In the genomic region with DNA sequence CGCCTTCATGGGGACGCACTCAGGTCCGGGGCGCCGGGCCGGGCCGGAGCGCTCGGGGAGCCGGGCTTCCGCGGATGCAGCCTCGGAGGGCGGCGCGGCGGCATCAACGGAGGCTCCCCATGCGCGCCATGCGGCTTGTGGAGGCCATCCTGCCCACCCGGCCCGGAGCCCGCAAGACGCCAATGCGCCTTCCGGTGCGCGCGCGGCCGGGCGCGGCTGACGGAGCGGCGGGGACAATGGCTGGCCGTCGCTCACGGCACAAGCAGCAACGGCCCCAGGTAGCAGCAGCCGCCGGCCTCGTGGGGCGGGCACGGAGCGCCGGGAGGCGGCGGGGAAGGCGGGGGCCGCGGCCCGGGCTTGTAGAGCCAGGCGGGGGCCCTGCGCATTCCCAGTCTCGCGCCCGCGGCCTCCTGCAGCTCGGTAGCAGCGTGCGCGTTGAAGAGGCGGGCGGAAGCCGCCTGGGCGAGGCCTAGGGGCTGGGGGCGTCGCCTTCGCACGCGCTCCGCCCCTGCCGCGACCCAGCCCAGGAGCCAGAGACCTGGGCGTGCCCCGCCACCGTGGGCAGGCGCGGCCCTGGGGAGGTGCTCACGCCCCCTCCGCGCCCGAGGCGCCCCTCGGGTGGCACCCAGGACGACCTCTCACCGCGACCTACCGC, we compare ENCODE assay signal across 8 cellular contexts.
DNase-seq lines count a peak whose midpoint lies in the region; ATAC-seq, FAIRE-seq and TF ChIP-seq lines count a peak whose summit lies in the region.
"Not testable (repeated sequence)": the region's sequence is repeated elsewhere in the genome, so short reads cannot be mapped to it uniquely, and the experiment has no call there.

No MANE protein-coding gene starts in this region.

- H2BK15ac ChIP-seq in IMR-90 (ENCODE audit: low read depth, low read length): not testable (repeated sequence)

- H4K20me1 ChIP-seq in IMR-90 (ENCODE audit: insufficient read depth, low read length); HepG2 (ENCODE audit: insufficient read depth, low read length): not testable (repeated sequence)

- not testable (repeated sequence) for H3K36me3 ChIP-seq in IMR-90 (ENCODE audit: control insufficient read depth, insufficient read depth, low read length); HepG2 (replicated peaks in 1 of 2; ENCODE audit: control insufficient read depth in 1 of 2, insufficient read depth in 2 of 2, low read length in 2 of 2)

- H3K4me1 Mint-ChIP-seq in activated naive CD8-positive, alpha-beta T cell treated with anti-CD3 and anti-CD28 coated beads, Interleukin-2, amount 10 ng/mL, durations not matched to agents 7 days and 5 days: not testable (repeated sequence)

- H3K27ac Mint-ChIP-seq in activated naive CD8-positive, alpha-beta T cell treated with anti-CD3 and anti-CD28 coated beads, Interleukin-2, amount 10 ng/mL, durations not matched to agents 7 days and 5 days: not testable (repeated sequence)

- H2AK9ac ChIP-seq in IMR-90 (replicated peaks; ENCODE audit: low read depth, low read length, poor library complexity): not testable (repeated sequence)

- TF ChIP-seq RAD21 in A549 (conservative IDR thresholded peaks at IDR 0.05 in 1 of 2, IDR thresholded peaks at IDR 0.05 in 1 of 2); IMR-90 (IDR thresholded peaks at IDR 0.05; ENCODE audit: low read length); HepG2 (CRISPR knock-in tag; IDR thresholded peaks at IDR 0.05): not testable (repeated sequence)

- H4K91ac ChIP-seq in IMR-90 (ENCODE audit: insufficient read depth, low read depth, low read length): not testable (repeated sequence)

- H2BK5ac ChIP-seq in IMR-90 (ENCODE audit: low read depth, low read length, poor library complexity, severe bottlenecking): not testable (repeated sequence)

- H3K4ac ChIP-seq in IMR-90 (ENCODE audit: low read depth, low read length): not testable (repeated sequence)

- H3K56ac ChIP-seq in IMR-90 (ENCODE audit: extremely low read depth, insufficient read depth, low read length): not testable (repeated sequence)

- not testable (repeated sequence) for H3K4me1 ChIP-seq in A549; IMR-90 (ENCODE audit: control insufficient read depth, insufficient read depth, low read length); HepG2 (ENCODE audit: insufficient read depth, low read length)

- not testable (repeated sequence) for H3K9me3 Mint-ChIP-seq in activated naive CD8-positive, alpha-beta T cell treated with anti-CD3 and anti-CD28 coated beads, Interleukin-2, amount 10 ng/mL, durations not matched to agents 7 days and 5 days

- CTCF ChIA-PET in A549 (lab: Yijun Ruan, JAX); IMR-90 (lab: Yijun Ruan, JAX); HepG2 (lab: Yijun Ruan, JAX; ENCODE audit: low intra/inter-chr PET ratio, low total read pairs): not testable (repeated sequence)

- not testable (repeated sequence) for FAIRE-seq in A549 (lab: Jason Lieb, UNC); HepG2 (lab: Jason Lieb, UNC)

- TF ChIP-seq CTCF in A549 (IDR thresholded peaks at IDR 0.05); IMR-90 (conservative IDR thresholded peaks at IDR 0.05; ENCODE audit: low read depth, low read length); HepG2 (CRISPR knock-in tag; IDR thresholded peaks at IDR 0.05): not testable (repeated sequence)

- H3K79me1 ChIP-seq in IMR-90 (ENCODE audit: low read depth in 1 of 2, low read length in 2 of 2): not testable (repeated sequence)

- not testable (repeated sequence) for H3K79me2 ChIP-seq in HepG2 (ENCODE audit: insufficient read depth, low read length)

- H3K4me2 ChIP-seq in A549: peak overlapping the region; percentile 45; the same call in 1 of the 3 replicates
- not testable (repeated sequence) for H3K4me2 ChIP-seq in IMR-90 (ENCODE audit: low read depth, low read length); HepG2 (ENCODE audit: low read depth, low read length)

- BruUV-seq in IMR-90 (replicated peaks; lab: Mats Ljungman, UMichigan); HepG2 (replicated peaks; lab: Mats Ljungman, UMichigan): not testable (repeated sequence)

- H3K9me1 ChIP-seq in IMR-90 (ENCODE audit: insufficient read depth, low read length): not testable (repeated sequence)

- TF ChIP-seq EP300 in A549 (IDR thresholded peaks at IDR 0.05); HepG2 (IDR thresholded peaks at IDR 0.05; ENCODE audit: low read depth in 2 of 2, low read length in 2 of 2); HepG2 (CRISPR knock-in tag; IDR thresholded peaks at IDR 0.05; ENCODE audit: borderline replicate concordance): not testable (repeated sequence)

- not testable (repeated sequence) for H3K18ac ChIP-seq in IMR-90 (ENCODE audit: low read depth, low read length)

- not testable (repeated sequence) for TF ChIP-seq POLR2A in A549 (IDR thresholded peaks at IDR 0.05; ENCODE audit: low read length); IMR-90 (IDR thresholded peaks at IDR 0.05; ENCODE audit: low read depth, low read length); HepG2 (IDR thresholded peaks at IDR 0.05; ENCODE audit: insufficient read depth in 1 of 2, low read depth in 2 of 2, low read length in 2 of 2)

- H3K27me3 ChIP-seq in IMR-90 (ENCODE audit: control insufficient read depth, insufficient read depth, low read length); HepG2 (ENCODE audit: control insufficient read depth in 1 of 2, insufficient read depth in 2 of 2, low read length in 2 of 2): not testable (repeated sequence)

- ATAC-seq in A549: peak; percentile 97 to 98
- peak; percentile 98 for ATAC-seq in GM18907 (IDR thresholded peaks at IDR 0.05; ENCODE audit: unreplicated experiment)
- ATAC-seq in GM21423 (IDR thresholded peaks at IDR 0.05; ENCODE audit: unreplicated experiment): peak; percentile 97
- ATAC-seq in HG02763 (IDR thresholded peaks at IDR 0.05; ENCODE audit: unreplicated experiment): peak; percentile 99
- peak; percentile 97 for ATAC-seq in HG03135 (IDR thresholded peaks at IDR 0.05; ENCODE audit: unreplicated experiment)
- ATAC-seq in IMR-90 (ENCODE audit: low read depth): peak; percentile 97
- peak; percentile 96 for ATAC-seq in activated naive CD8-positive, alpha-beta T cell treated with anti-CD3 and anti-CD28 coated beads, Interleukin-2, amount 10 ng/mL, durations not matched to agents 7 days and 5 days (ENCODE audit: low read depth)
- peak; percentile 97 for ATAC-seq in HepG2

- dilution Hi-C loops in IMR-90 (cut with HindIII; ENCODE audit: low sequenced_read_pairs, unreplicated experiment): not testable (repeated sequence)

- POLR2A ChIA-PET in A549 (lab: Yijun Ruan, JAX); IMR-90 (lab: Charles Lee; ENCODE audit: unreplicated experiment); activated naive CD8-positive, alpha-beta T cell treated with anti-CD3 and anti-CD28 coated beads, Interleukin-2, amount 10 ng/mL, durations not matched to agents 7 days and 5 days (lab: Charles Lee); HepG2 (lab: Yijun Ruan, JAX): not testable (repeated sequence)

- WGBS in A549 (ENCODE audit: missing lambda C conversion rate): no CpG with 5 or more reads among the region's 91 CpGs
- no CpG with 5 or more reads among the region's 91 CpGs for WGBS in IMR-90 (ENCODE audit: extremely low coverage in 2 of 2, insufficient read length in 1 of 2), 2 experiments
- WGBS in HepG2 (ENCODE audit: low lambda C conversion rate): no CpG with 5 or more reads among the region's 91 CpGs

- H3K27ac ChIP-seq in A549; IMR-90 (ENCODE audit: insufficient read depth, low read length); HepG2 (ENCODE audit: extremely low read length, insufficient read depth, low read length): not testable (repeated sequence)

- H3K14ac ChIP-seq in IMR-90 (replicated peaks; ENCODE audit: low read depth, low read length): not testable (repeated sequence)

- not testable (repeated sequence) for H3K4me3 Mint-ChIP-seq in activated naive CD8-positive, alpha-beta T cell treated with anti-CD3 and anti-CD28 coated beads, Interleukin-2, amount 10 ng/mL, durations not matched to agents 7 days and 5 days

- H4K5ac ChIP-seq in IMR-90 (ENCODE audit: low read depth, low read length): not testable (repeated sequence)

- H2BK20ac ChIP-seq in IMR-90 (ENCODE audit: low read depth, low read length): not testable (repeated sequence)

- not testable (repeated sequence) for H3K23ac ChIP-seq in IMR-90 (ENCODE audit: low read depth, low read length)

- intact Hi-C loops in IMR-90 (cut with micrococcal nuclease); HepG2 (cut with micrococcal nuclease; ENCODE audit: unreplicated experiment): not testable (repeated sequence)

- not testable (repeated sequence) for H2AK5ac ChIP-seq in IMR-90 (ENCODE audit: low read depth, low read length)

- H2AFZ ChIP-seq in IMR-90 (replicated peaks; ENCODE audit: low read length, poor library complexity); HepG2 (ENCODE audit: low read length): not testable (repeated sequence)

- H4K8ac ChIP-seq in IMR-90 (ENCODE audit: low read depth in 2 of 2, low read length in 2 of 2): not testable (repeated sequence)

- not testable (repeated sequence) for H3K9ac ChIP-seq in IMR-90 (ENCODE audit: low read depth, low read length); HepG2 (ENCODE audit: insufficient read depth, low read depth, low read length)

- H3K36me3 Mint-ChIP-seq in activated naive CD8-positive, alpha-beta T cell treated with anti-CD3 and anti-CD28 coated beads, Interleukin-2, amount 10 ng/mL, durations not matched to agents 7 days and 5 days: not testable (repeated sequence)

- not testable (repeated sequence) for H2BK120ac ChIP-seq in IMR-90 (ENCODE audit: low read depth, low read length)

- in situ Hi-C loops in IMR-90 (cut with MboI; ENCODE audit: low sequenced_read_pairs); HepG2 (cut with HindIII; ENCODE audit: extremely low pct_ligation_motif_present, low pct_unique_long_range_greater_than_20kb): not testable (repeated sequence)

- H3K27me3 Mint-ChIP-seq in activated naive CD8-positive, alpha-beta T cell treated with anti-CD3 and anti-CD28 coated beads, Interleukin-2, amount 10 ng/mL, durations not matched to agents 7 days and 5 days: not testable (repeated sequence)

- H3K9me3 ChIP-seq in A549; IMR-90 (ENCODE audit: control insufficient read depth, insufficient read depth, low read length); HepG2 (ENCODE audit: low read length): not testable (repeated sequence)

- DNase-seq in A549 (ENCODE audit: low read depth in 1 of 2, low spot score in 1 of 2); IMR-90; activated naive CD8-positive, alpha-beta T cell treated with anti-CD3 and anti-CD28 coated beads, Interleukin-2, amount 10 ng/mL, durations not matched to agents 7 days and 5 days; HepG2 (ENCODE audit: low spot score): not testable (repeated sequence)

- not testable (repeated sequence) for H3K4me3 ChIP-seq in A549; IMR-90 (ENCODE audit: insufficient read depth, low read depth, low read length); HepG2 (replicated peaks in 1 of 3; ENCODE audit: insufficient read depth in 1 of 3, low read depth in 2 of 3, low read length in 3 of 3)
